In the genomic region with DNA sequence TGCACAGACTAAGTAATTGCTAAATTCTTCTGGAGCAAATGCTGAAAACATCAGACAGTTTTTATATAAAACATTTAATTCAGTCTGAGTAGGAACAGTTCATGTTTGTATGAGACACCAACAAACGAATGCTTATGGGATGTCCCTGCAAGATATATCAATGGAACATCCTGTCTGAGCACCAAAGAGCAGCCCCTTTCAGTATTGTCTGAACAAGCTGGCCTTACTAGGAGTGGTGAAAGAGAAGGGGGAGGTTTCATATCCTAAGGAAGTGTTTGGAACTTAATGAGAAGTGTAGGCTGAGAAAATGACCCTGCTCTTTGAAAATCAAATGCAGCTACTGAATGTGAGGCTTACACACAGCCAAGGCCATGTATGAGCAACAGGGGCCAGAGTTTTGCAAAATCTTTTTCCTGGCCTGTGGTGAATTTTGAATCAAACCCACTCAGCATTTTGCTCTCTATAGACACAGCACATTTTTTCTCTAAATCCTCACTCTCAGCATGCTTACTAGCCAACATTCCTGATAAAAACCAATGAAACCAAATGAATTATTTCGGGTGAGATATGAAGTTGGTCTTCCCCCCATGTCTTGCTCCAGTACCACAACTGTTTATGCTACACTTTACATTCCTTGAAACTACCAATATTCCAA, we compare ENCODE assay signal across 24 cellular contexts.
A peak's percentile ranks its signal among the peaks of the same experiment; 100 is the strongest.
DNase-seq lines count a peak whose midpoint lies in the region; ATAC-seq and TF ChIP-seq lines count a peak whose summit lies in the region.
"Had no signal": no experiment of that assay in that cellular context is flagged by ENCODE, and none has a peak within 500 bp of the region (broad histone marks: within the 10 kb centered on the region; RNA-seq: fewer than 3 reads in every experiment).

No MANE protein-coding gene starts in this region.

- no peak overlapping the region for H3K4me3 Mint-ChIP-seq in HFFc6
- H3K4me3 Mint-ChIP-seq in effector memory CD8-positive, alpha-beta T cell: no peak overlapping the region
- H3K4me3 Mint-ChIP-seq in activated T-helper 17 cell treated with anti-CD3 and anti-CD28 coated beads, Interleukin-2, amount 50 U/mL, for 72 hours: no peak overlapping the region
- H3K4me3 Mint-ChIP-seq: activated T-cell treated with anti-CD3 and anti-CD28 coated beads, Interleukin-2, amount 50 U/mL, for 24 hours; CD8-positive, alpha-beta memory T cell; GM23338; nephron progenitor cell had no signal

- no peak overlapping the region for H3K4me3 ChIP-seq in fibroblast of villous mesenchyme (ENCODE audit: low read depth, low read length)
- H3K4me3 ChIP-seq: GM23338, lower lobe of right lung, Peyer's patch, right lobe of liver had no signal

- H3K27ac Mint-ChIP-seq in HFFc6: no peak overlapping the region
- H3K27ac Mint-ChIP-seq in effector memory CD8-positive, alpha-beta T cell: no peak overlapping the region
- H3K27ac Mint-ChIP-seq in activated T-helper 17 cell treated with anti-CD3 and anti-CD28 coated beads, Interleukin-2, amount 50 U/mL, for 72 hours: no peak overlapping the region
- H3K27ac Mint-ChIP-seq: activated T-cell treated with anti-CD3 and anti-CD28 coated beads, Interleukin-2, amount 50 U/mL, for 24 hours; CD8-positive, alpha-beta memory T cell; GM23338; nephron progenitor cell had no signal

- 0 out of 2 replicates have a peak, but pooled peaks cover 5% of the 10 kb centered on the region for H3K36me3 Mint-ChIP-seq in HFFc6 (ENCODE audit: low read depth)
- H3K36me3 Mint-ChIP-seq in effector memory CD8-positive, alpha-beta T cell (ENCODE audit: insufficient read depth): no peaks in the 10 kb centered on the region
- no peaks in the 10 kb centered on the region for H3K36me3 Mint-ChIP-seq in activated T-helper 17 cell treated with anti-CD3 and anti-CD28 coated beads, Interleukin-2, amount 50 U/mL, for 72 hours (ENCODE audit: low read depth)
- H3K36me3 Mint-ChIP-seq: CD8-positive, alpha-beta memory T cell had no signal

- peak; percentile 7 for DNase-seq in HFFc6
- DNase-seq in astrocyte of the hippocampus (ENCODE audit: low read depth, low spot score): peak; percentile 46
- peak; percentile 43 for DNase-seq in fibroblast of villous mesenchyme (ENCODE audit: low read depth)
- DNase-seq in effector memory CD8-positive, alpha-beta T cell: no peak
- DNase-seq in erythroblast (lab: John Stamatoyannopoulos, UW): no peak
- DNase-seq: activated CD4-positive, alpha-beta T cell treated with anti-CD3 and anti-CD28 coated beads for 48 hours; activated naive CD4-positive, alpha-beta T cell treated with Interleukin-2 at 50 U/mL for 16 hours; activated T-cell treated with anti-CD3 and anti-CD28 coated beads, Interleukin-2, amount 50 U/mL, for 24 hours; CD8-positive, alpha-beta memory T cell; islet precursor cell; Karpas-422; lower lobe of right lung; MV-4-11; NCI-H1694 treated with DMSO at 0.1 percent for 48 hours; NCI-H2171 treated with DMSO at 0.1 percent for 48 hours; NCI-H524 treated with DMSO at 0.1 percent for 48 hours; nephron progenitor cell; Peyer's patch; posterior cingulate gyrus; right lobe of liver; stimulated activated naive CD4-positive, alpha-beta T cell treated with Interleukin-2 at 50 U/mL for 16 hours had no signal

- peaks cover 31% of the 10 kb centered on the region for H3K4me1 Mint-ChIP-seq in HFFc6 (ENCODE audit: low read depth)
- no peaks in the 10 kb centered on the region for H3K4me1 Mint-ChIP-seq in effector memory CD8-positive, alpha-beta T cell (ENCODE audit: low read depth in 2 of 2)
- no peaks in the 10 kb centered on the region for H3K4me1 Mint-ChIP-seq in activated T-helper 17 cell treated with anti-CD3 and anti-CD28 coated beads, Interleukin-2, amount 50 U/mL, for 72 hours
- H3K4me1 Mint-ChIP-seq: CD8-positive, alpha-beta memory T cell; GM23338; nephron progenitor cell had no signal

- TF ChIP-seq CTCF in HFFc6 (IDR thresholded peaks at IDR 0.05): no peak
- no peak for TF ChIP-seq CTCF in fibroblast of villous mesenchyme (IDR thresholded peaks at IDR 0.05; ENCODE audit: insufficient read depth, low read depth, low read length)

- no peaks in the 10 kb centered on the region for H3K9me3 Mint-ChIP-seq in HFFc6
- H3K9me3 Mint-ChIP-seq in effector memory CD8-positive, alpha-beta T cell: peaks cover 5 to 10% of the 10 kb centered on the region in 2 donors
- H3K9me3 Mint-ChIP-seq in activated T-helper 17 cell treated with anti-CD3 and anti-CD28 coated beads, Interleukin-2, amount 50 U/mL, for 72 hours: no peaks in the 10 kb centered on the region
- H3K9me3 Mint-ChIP-seq: activated T-cell treated with anti-CD3 and anti-CD28 coated beads, Interleukin-2, amount 50 U/mL, for 24 hours; CD8-positive, alpha-beta memory T cell; GM23338; nephron progenitor cell had no signal

- H3K27me3 Mint-ChIP-seq in HFFc6 (ENCODE audit: insufficient read depth): no peaks in the 10 kb centered on the region
- no peaks in the 10 kb centered on the region for H3K27me3 Mint-ChIP-seq in effector memory CD8-positive, alpha-beta T cell
- no peaks in the 10 kb centered on the region for H3K27me3 Mint-ChIP-seq in activated T-helper 17 cell treated with anti-CD3 and anti-CD28 coated beads, Interleukin-2, amount 50 U/mL, for 72 hours
- H3K27me3 Mint-ChIP-seq: CD8-positive, alpha-beta memory T cell had no signal

- ATAC-seq in effector memory CD8-positive, alpha-beta T cell (replicated peaks): no peak
- ATAC-seq in activated T-helper 17 cell treated with anti-CD3 and anti-CD28 coated beads, Interleukin-2, amount 50 U/mL, for 72 hours (replicated peaks): no peak
- no peak for ATAC-seq in HG03135 (IDR thresholded peaks at IDR 0.05; ENCODE audit: unreplicated experiment)
- ATAC-seq: GM23338, lower lobe of right lung, right lobe of liver had no signal

- no peak for TF ChIP-seq POLR2A in erythroblast (IDR thresholded peaks at IDR 0.05; ENCODE audit: low read length)

Comparison
In these comparisons a context has a peak if more than half of its experiments do, and no peak if none do; other contexts are left out.
1. DNase-seq: peak in HFFc6 (single experiment), astrocyte of the hippocampus (single experiment) and fibroblast of villous mesenchyme (single experiment); none in effector memory CD8-positive, alpha-beta T cell (0 of 3) and erythroblast (0 of 2).